In genomic region chr3:100463646-100464155, GRCh38 we compare ENCODE assay signal across 25 cellular contexts.
"Had no signal": no experiment of that assay in that cellular context is flagged by ENCODE, and none has a peak within 500 bp of the region (broad histone marks: within the 10 kb centered on the region; RNA-seq: fewer than 3 reads in every experiment).

No MANE protein-coding gene starts in this region.

- H3K4me1 Mint-ChIP-seq: nephron progenitor cell had no signal

- FAIRE-seq: pancreas had no signal

- H3K36me3 ChIP-seq: brain microvascular endothelial cell, heart left ventricle, left ventricle myocardium inferior, pancreas, prostate gland, stomach, thyroid gland, upper lobe of left lung had no signal

- H3K27ac ChIP-seq: brain microvascular endothelial cell, foreskin keratinocyte, heart left ventricle, left ventricle myocardium inferior, pancreas, prostate gland, stomach, thyroid gland, upper lobe of left lung had no signal

- H3K4me3 Mint-ChIP-seq: activated CD4-positive, alpha-beta memory T cell treated with anti-CD3 and anti-CD28 coated beads, Interleukin-2, amount 10 ng/mL, durations not matched to agents 7 days and 5 days; activated CD4-positive, alpha-beta T cell treated with anti-CD3 and anti-CD28 coated beads, Interleukin-2, amount 10 ng/mL, durations not matched to agents 7 days and 5 days; activated naive CD4-positive, alpha-beta T cell treated with anti-CD3 and anti-CD28 coated beads, Interleukin-2, amount 10 ng/mL, durations not matched to agents 7 days and 5 days; activated naive CD8-positive, alpha-beta T cell treated with anti-CD3 and anti-CD28 coated beads, Interleukin-2, amount 10 ng/mL, durations not matched to agents 7 days and 5 days; activated T-cell treated with anti-CD3 and anti-CD28 coated beads, Interleukin-2, amount 50 U/mL, for 24 hours; naive B cell; nephron progenitor cell; stimulated activated naive B cell treated with anti-CD40 and anti-IgM and Interleukin-4, amounts not matched to agents 10 μg/mL and 1 μg/mL and 100 μg/mL, for 72 hours; T-helper 17 cell had no signal

- DNase-seq: activated CD4-positive, alpha-beta memory T cell treated with anti-CD3 and anti-CD28 coated beads, Interleukin-2, amount 10 ng/mL, durations not matched to agents 7 days and 5 days; activated CD4-positive, alpha-beta T cell treated with anti-CD3 and anti-CD28 coated beads for 1 hour; activated CD8-positive, alpha-beta memory T cell treated with anti-CD3 and anti-CD28 coated beads, Interleukin-2, amount 50 U/mL, for 48 hours; activated gamma-delta T cell; activated naive CD8-positive, alpha-beta T cell treated with anti-CD3 and anti-CD28 coated beads, Interleukin-2, amount 10 ng/mL, durations not matched to agents 7 days and 5 days; activated T-cell treated with anti-CD3 and anti-CD28 coated beads, Interleukin-2, amount 50 U/mL, for 24 hours; central memory CD4-positive, alpha-beta T cell; left ventricle myocardium inferior; naive B cell; stimulated activated CD4-positive, alpha-beta T cell treated with anti-CD3 and anti-CD28 coated beads, Interleukin-2, amount 100 ng/mL, for 24 hours; stimulated activated naive B cell treated with anti-CD40 and anti-IgM and Interleukin-4, amounts not matched to agents 10 μg/mL and 1 μg/mL and 100 μg/mL, for 72 hours; stomach; T-helper 17 cell; T1000; upper lobe of left lung had no signal

- H3K27me3 ChIP-seq: brain microvascular endothelial cell, foreskin keratinocyte, heart left ventricle, pancreas, stomach, thyroid gland, upper lobe of left lung had no signal

- H3K27me3 Mint-ChIP-seq: activated CD4-positive, alpha-beta memory T cell treated with anti-CD3 and anti-CD28 coated beads, Interleukin-2, amount 10 ng/mL, durations not matched to agents 7 days and 5 days; activated CD4-positive, alpha-beta T cell treated with anti-CD3 and anti-CD28 coated beads, Interleukin-2, amount 10 ng/mL, durations not matched to agents 7 days and 5 days; activated naive CD4-positive, alpha-beta T cell treated with anti-CD3 and anti-CD28 coated beads, Interleukin-2, amount 10 ng/mL, durations not matched to agents 7 days and 5 days; activated naive CD8-positive, alpha-beta T cell treated with anti-CD3 and anti-CD28 coated beads, Interleukin-2, amount 10 ng/mL, durations not matched to agents 7 days and 5 days; activated T-cell treated with anti-CD3 and anti-CD28 coated beads, Interleukin-2, amount 50 U/mL, for 24 hours had no signal

- H3K9me3 Mint-ChIP-seq: activated naive CD4-positive, alpha-beta T cell treated with anti-CD3 and anti-CD28 coated beads, Interleukin-2, amount 10 ng/mL, durations not matched to agents 7 days and 5 days had no signal

- H3K36me3 Mint-ChIP-seq: activated naive CD4-positive, alpha-beta T cell treated with anti-CD3 and anti-CD28 coated beads, Interleukin-2, amount 10 ng/mL, durations not matched to agents 7 days and 5 days; activated naive CD8-positive, alpha-beta T cell treated with anti-CD3 and anti-CD28 coated beads, Interleukin-2, amount 10 ng/mL, durations not matched to agents 7 days and 5 days; naive B cell had no signal

- H3K9me3 ChIP-seq: pancreas, prostate gland, thyroid gland had no signal

- H3K4me1 ChIP-seq: foreskin keratinocyte, left ventricle myocardium inferior, pancreas, prostate gland, thyroid gland had no signal

- H3K4me3 ChIP-seq: heart left ventricle, left ventricle myocardium inferior, pancreas, prostate gland, smooth muscle cell, stomach, thyroid gland, upper lobe of left lung had no signal

- H3K27ac Mint-ChIP-seq: activated CD4-positive, alpha-beta memory T cell treated with anti-CD3 and anti-CD28 coated beads, Interleukin-2, amount 10 ng/mL, durations not matched to agents 7 days and 5 days; activated CD4-positive, alpha-beta T cell treated with anti-CD3 and anti-CD28 coated beads, Interleukin-2, amount 10 ng/mL, durations not matched to agents 7 days and 5 days; activated naive CD4-positive, alpha-beta T cell treated with anti-CD3 and anti-CD28 coated beads, Interleukin-2, amount 10 ng/mL, durations not matched to agents 7 days and 5 days; activated naive CD8-positive, alpha-beta T cell treated with anti-CD3 and anti-CD28 coated beads, Interleukin-2, amount 10 ng/mL, durations not matched to agents 7 days and 5 days; activated T-cell treated with anti-CD3 and anti-CD28 coated beads, Interleukin-2, amount 50 U/mL, for 24 hours; nephron progenitor cell; stimulated activated naive B cell treated with anti-CD40 and anti-IgM and Interleukin-4, amounts not matched to agents 10 μg/mL and 1 μg/mL and 100 μg/mL, for 72 hours; T-helper 17 cell had no signal
